8 cellular contexts compared by ENCODE assay signal in genomic region chr18:31943895-31944816, GRCh38. TPM values are rescaled to one million over a fixed set of nuclear protein-coding genes. Genes with fewer than 3 reads are reported as not detected.
DNase-seq lines count a peak whose midpoint lies in the region; ATAC-seq, FAIRE-seq and TF ChIP-seq lines count a peak whose summit lies in the region.

No MANE protein-coding gene starts in this region.

- H3K27ac ChIP-seq in A549: peak overlapping the region; percentile 74 to 84
- H3K27ac ChIP-seq in HUES64 (ENCODE audit: low read depth, low read length): peak overlapping the region; percentile 20; the same call in 1 of the 2 replicates

- FAIRE-seq in A549 (lab: Jason Lieb, UNC) (no peak), bronchial epithelial cell (lab: Jason Lieb, UNC) (no peak)

- WGBS in A549 (ENCODE audit: missing lambda C conversion rate): 32% methylated on average over 14 of the region's 15 CpGs
- WGBS in HUES64: 9% methylated on average over 13 of the region's 15 CpGs

- DNase-seq in A549 (ENCODE audit: low read depth in 1 of 2, low spot score in 1 of 2) (no peak), bronchial epithelial cell (ENCODE audit: low read depth) (peak; percentile 12), D341Med (ENCODE audit: low spot score) (no peak), HT-29 (ENCODE audit: low spot score) (no peak)

- TF ChIP-seq EP300 in A549 (IDR thresholded peaks at IDR 0.05): no peak

- no peak for TF ChIP-seq POLR2A in A549 (IDR thresholded peaks at IDR 0.05; ENCODE audit: low read length)

- TF ChIP-seq CTCF in A549 (IDR thresholded peaks at IDR 0.05) (no peak), bronchial epithelial cell (IDR thresholded peaks at IDR 0.05; ENCODE audit: insufficient read depth, low read length, severe bottlenecking) (no peak)

- H3K36me3 ChIP-seq in HUES64 (ENCODE audit: insufficient read depth, low read length): no peaks in the 10 kb centered on the region
- no peaks in the 10 kb centered on the region for H3K36me3 ChIP-seq in bronchial epithelial cell (ENCODE audit: control insufficient read depth, insufficient read depth, low read length)

- TF ChIP-seq RAD21 in A549 (conservative IDR thresholded peaks at IDR 0.05 in 1 of 2, IDR thresholded peaks at IDR 0.05 in 1 of 2): no peak

- H3K4me1 ChIP-seq in A549 (peaks cover 15% of the 10 kb centered on the region; the same call in 2 of the 3 replicates), HUES64 (ENCODE audit: insufficient read depth, low read length) (peaks cover 15% of the 10 kb centered on the region), mononuclear cell (ENCODE audit: insufficient read depth, low read length) (peaks cover 34% of the 10 kb centered on the region)

- POLR2A ChIA-PET in A549 (lab: Yijun Ruan, JAX): interaction anchor here (0.5 to 1.3 kb wide), 3 partner anchors 75 to 246 kb away, joined by 3 to 7 read pairs (median 5); partner anchors contain the start of gene RNF125

- CTCF ChIA-PET in A549 (lab: Yijun Ruan, JAX): interaction anchor here (1.5 to 1.6 kb wide), 2 partner anchors 10 to 128 kb away, joined by 3 to 6 read pairs; no protein-coding TSS in a partner anchor

- peak overlapping the region; percentile 77 for H3K4me2 ChIP-seq in A549

- peak overlapping the region; percentile 73 for H3K9ac ChIP-seq in HUES64 (ENCODE audit: low read depth, low read length)

- peak overlapping the region; percentile 59 for H3K4me3 ChIP-seq in A549
- H3K4me3 ChIP-seq in HUES64 (ENCODE audit: low read length): peak overlapping the region; percentile 73
- peak overlapping the region; percentile 81 for H3K4me3 ChIP-seq in bronchial epithelial cell (ENCODE audit: low read depth, low read length)
- H3K4me3 ChIP-seq in mononuclear cell (ENCODE audit: low read length): peak overlapping the region; percentile 95

- H3K9me3 ChIP-seq in A549 (no peaks in the 10 kb centered on the region), HUES64 (ENCODE audit: insufficient read depth, low read depth, low read length) (no peaks in the 10 kb centered on the region; the same call in 1 of the 2 replicates), mononuclear cell (ENCODE audit: low read depth, low read length) (no peaks in the 10 kb centered on the region)

- ATAC-seq in A549 (no peak), GM18502 (IDR thresholded peaks at IDR 0.05; ENCODE audit: poor library complexity, unreplicated experiment) (no peak), GM21825 (IDR thresholded peaks at IDR 0.05; ENCODE audit: unreplicated experiment) (no peak)

- H3K27me3 ChIP-seq in HUES64 (ENCODE audit: insufficient read depth, low read length) (no peaks in the 10 kb centered on the region), bronchial epithelial cell (ENCODE audit: control insufficient read depth, insufficient read depth, low read length) (no peaks in the 10 kb centered on the region), mononuclear cell (ENCODE audit: insufficient read depth, low read length) (no peaks in the 10 kb centered on the region)

TF ChIP-seq in A549, 52 proteins besides CTCF, POLR2A, EP300 and RAD21:
- no peak for TF ChIP-seq JUN (IDR thresholded peaks at IDR 0.05)
- no peak for TF ChIP-seq FOXS1 (CRISPR knock-in tag; IDR thresholded peaks at IDR 0.05)
- TF ChIP-seq BCL3 (IDR thresholded peaks at IDR 0.05): no peak
- TF ChIP-seq ZC3H11A (IDR thresholded peaks at IDR 0.05): no peak
TF ChIP-seq in A549: peak in this region for 0.

RNA-seq across cellular contexts. Expression of gene TRAPPC8, which starts 1.2 kb away (rescaled TPM):
- polyA plus RNA-seq in A549 (2011; rRNA removed) (41.8 and 58.8 TPM in 2 replicates), A549 (2017; fragmentation: RNase III; extraction: RNeasy Plus Mini Kit Qiagen cat#74134 plus additional on column Dnase treatment) (12.0 to 12.4 TPM (median 12.2 TPM) in 3 replicates)
- polyA plus RNA-seq in A549 (2012; cell fraction: cytosol; rRNA removed): 8.9 and 10.4 TPM in 2 replicates
- polyA plus RNA-seq in A549 (2012; cell fraction: nucleus; rRNA removed): 9.2 and 15.3 TPM in 2 replicates
- polyA minus RNA-seq in A549 (2011; rRNA and poly(A)+ RNA removed): 41.0 and 45.4 TPM in 2 replicates
- polyA plus RNA-seq in HUES64 (2013, experiment 1 of 2): 23.8 TPM
- polyA plus RNA-seq in HUES64 (2013, experiment 2 of 2): 26.1 TPM
- total RNA-seq in bronchial epithelial cell (37.4 and 37.9 TPM in 2 replicates), mononuclear cell (25.0 TPM)
- 27.7 and 28.0 TPM in 2 replicates for total RNA-seq in HT-29 (2014; rRNA removed; shearing (Covaris generic))
